Comparison of ENCODE assay signal across 1 cellular context in genomic region chr14:69808919-69809808, GRCh38.
TF ChIP-seq lines count a peak whose summit lies in the region.

No MANE protein-coding gene starts in this region.

TF ChIP-seq in HepG2, 621 proteins besides CTCF, POLR2A, EP300 and RAD21 (continued from another document and continues in another):
- TF ChIP-seq TRAFD1 (CRISPR knock-in tag; IDR thresholded peaks at IDR 0.05; ENCODE audit: borderline replicate concordance) (no peak), TRIM22 (IDR thresholded peaks at IDR 0.05) (no peak), PCBP1 (IDR thresholded peaks at IDR 0.05; ENCODE audit: borderline replicate concordance, low read depth, low read length) (no peak), ZNF121 (CRISPR knock-in tag; IDR thresholded peaks at IDR 0.05) (no peak), NFKB2 (CRISPR knock-in tag; IDR thresholded peaks at IDR 0.05; ENCODE audit: borderline replicate concordance) (no peak), HMGA1 (CRISPR knock-in tag; conservative IDR thresholded peaks at IDR 0.05) (no peak), FOXP1 (IDR thresholded peaks at IDR 0.05) (peak; percentile 34; the same call in 1 of the 2 replicates), FOXP1 (CRISPR knock-in tag; IDR thresholded peaks at IDR 0.05) (peak; percentile 92), ATF7 (IDR thresholded peaks at IDR 0.05) (no peak), ATF7 (CRISPR knock-in tag; IDR thresholded peaks at IDR 0.05) (no peak), ZNF749 (CRISPR knock-in tag; IDR thresholded peaks at IDR 0.05; ENCODE audit: borderline replicate concordance) (0 out of 2 replicates have a peak, but pooled peaks have one; percentile 21), SATB2 (CRISPR knock-in tag; IDR thresholded peaks at IDR 0.05) (no peak), ZNF143 (CRISPR knock-in tag; IDR thresholded peaks at IDR 0.05) (no peak), RARG (CRISPR knock-in tag; IDR thresholded peaks at IDR 0.05; ENCODE audit: low read depth) (no peak), ZGPAT (CRISPR knock-in tag; IDR thresholded peaks at IDR 0.05) (peak; percentile 87), XRCC5 (optimal IDR thresholded peaks at IDR 0.05; ENCODE audit: low read length) (peak; percentile 36), TMF1 (CRISPR knock-in tag; IDR thresholded peaks at IDR 0.05; ENCODE audit: low read depth) (no peak), IKZF1 (IDR thresholded peaks at IDR 0.05) (no peak), HBP1 (CRISPR knock-in tag; IDR thresholded peaks at IDR 0.05; ENCODE audit: low read depth) (no peak; the same call in 1 of the 2 replicates), THYN1 (CRISPR knock-in tag; IDR thresholded peaks at IDR 0.05; ENCODE audit: borderline replicate concordance, low read depth) (no peak), KDM6A (CRISPR knock-in tag; IDR thresholded peaks at IDR 0.05; ENCODE audit: low read depth) (peak; percentile 99), PHF5A (CRISPR knock-in tag; IDR thresholded peaks at IDR 0.05; ENCODE audit: low read depth, unreplicated experiment) (no peak), DNMT3B (CRISPR knock-in tag; conservative IDR thresholded peaks at IDR 0.05) (no peak), NR2C2 (CRISPR knock-in tag; IDR thresholded peaks at IDR 0.05; ENCODE audit: borderline replicate concordance) (peak; percentile 72; the same call in 1 of the 2 replicates), ZNF3 (CRISPR knock-in tag; IDR thresholded peaks at IDR 0.05) (no peak), PTBP1 (IDR thresholded peaks at IDR 0.05; ENCODE audit: low read depth, low read length, poor library complexity, severe bottlenecking) (no peak), ZNF329 (CRISPR knock-in tag; IDR thresholded peaks at IDR 0.05; ENCODE audit: low read depth) (no peak), NFE2 (CRISPR knock-in tag; IDR thresholded peaks at IDR 0.05) (no peak), CENPBD1 (CRISPR knock-in tag; IDR thresholded peaks at IDR 0.05; ENCODE audit: borderline replicate concordance, low read depth) (no peak), TCF7 (IDR thresholded peaks at IDR 0.05; ENCODE audit: low read depth) (peak; percentile 57; the same call in 1 of the 2 replicates), ZNF770 (CRISPR knock-in tag; IDR thresholded peaks at IDR 0.05) (peak; percentile 92), ZNF263 (CRISPR knock-in tag; IDR thresholded peaks at IDR 0.05) (no peak), NFRKB (IDR thresholded peaks at IDR 0.05) (no peak), PLRG1 (conservative IDR thresholded peaks at IDR 0.05) (no peak), ZSCAN25 (CRISPR knock-in tag; IDR thresholded peaks at IDR 0.05) (no peak), MAF1 (CRISPR knock-in tag; IDR thresholded peaks at IDR 0.05; ENCODE audit: borderline replicate concordance) (no peak), ZNF652 (CRISPR knock-in tag; IDR thresholded peaks at IDR 0.05; ENCODE audit: borderline replicate concordance, low read depth) (peak; percentile 49), SAFB2 (CRISPR knock-in tag; IDR thresholded peaks at IDR 0.05; ENCODE audit: borderline replicate concordance, low read depth) (no peak), THAP8 (CRISPR knock-in tag; IDR thresholded peaks at IDR 0.05; ENCODE audit: borderline replicate concordance) (no peak), BATF2 (CRISPR knock-in tag; IDR thresholded peaks at IDR 0.05) (no peak), GABPB1 (CRISPR knock-in tag; IDR thresholded peaks at IDR 0.05) (peak; percentile 25; the same call in 1 of the 2 replicates), ZNF260 (CRISPR knock-in tag; IDR thresholded peaks at IDR 0.05; ENCODE audit: borderline replicate concordance, low read depth) (no peak), KDM2A (CRISPR knock-in tag; IDR thresholded peaks at IDR 0.05; ENCODE audit: borderline replicate concordance, low read depth) (no peak), SMARCE1 (IDR thresholded peaks at IDR 0.05; ENCODE audit: borderline replicate concordance) (peak; percentile 83; the same call in 1 of the 2 replicates), SMAD3 (CRISPR knock-in tag; IDR thresholded peaks at IDR 0.05) (peak; percentile 63), HDAC6 (IDR thresholded peaks at IDR 0.05; ENCODE audit: low read depth, low read length) (no peak), ZMYM3 (CRISPR knock-in tag; IDR thresholded peaks at IDR 0.05) (peak; percentile 83), PHB2 (IDR thresholded peaks at IDR 0.05; ENCODE audit: partially characterized antibody) (no peak), NAIF1 (CRISPR knock-in tag; IDR thresholded peaks at IDR 0.05; ENCODE audit: borderline replicate concordance) (no peak), HNRNPH1 (optimal IDR thresholded peaks at IDR 0.05; ENCODE audit: low read depth, low read length) (no peak), ZNF460 (CRISPR knock-in tag; IDR thresholded peaks at IDR 0.05; ENCODE audit: borderline replicate concordance) (no peak), NFYC (CRISPR knock-in tag; IDR thresholded peaks at IDR 0.05) (no peak), NFIB (CRISPR knock-in tag; IDR thresholded peaks at IDR 0.05; ENCODE audit: borderline replicate concordance) (no peak), ZNF513 (CRISPR knock-in tag; conservative IDR thresholded peaks at IDR 0.05) (no peak), ZNF784 (CRISPR knock-in tag; IDR thresholded peaks at IDR 0.05; ENCODE audit: borderline replicate concordance) (no peak), NRL (CRISPR knock-in tag; IDR thresholded peaks at IDR 0.05; ENCODE audit: borderline replicate concordance) (no peak), ZNF337 (CRISPR knock-in tag; IDR thresholded peaks at IDR 0.05; ENCODE audit: borderline replicate concordance, low read depth) (no peak), ZNF552 (CRISPR knock-in tag; IDR thresholded peaks at IDR 0.05; ENCODE audit: borderline replicate concordance) (no peak)
